In genomic region chr3:50602675-50603191, GRCh38 we compare ENCODE assay signal across 9 cellular contexts. TPM values are rescaled to one million over a fixed set of nuclear protein-coding genes. Genes with fewer than 3 reads are reported as not detected.
DNase-seq lines count a peak whose midpoint lies in the region; ATAC-seq and TF ChIP-seq lines count a peak whose summit lies in the region.
"Had no signal": no experiment of that assay in that cellular context is flagged by ENCODE, and none has a peak within 500 bp of the region (broad histone marks: within the 10 kb centered on the region; RNA-seq: fewer than 3 reads in every experiment).

No MANE protein-coding gene starts in this region.

- H3K36me3 Mint-ChIP-seq in activated B cell treated with CpG ODN at 0.5 μM for 24 hours (ENCODE audit: low read depth): no peaks in the 10 kb centered on the region

- DNase-seq in DMS53 (lab: John Stamatoyannopoulos, UW) (peak; percentile 77), activated B cell treated with CpG ODN at 0.5 μM for 24 hours (no peak), foreskin keratinocyte (peak; percentile 65 to 75), SJCRH30 (no peak), NCI-H748 (lab: John Stamatoyannopoulos, UW; ENCODE audit: unreplicated experiment) (no peak), activated gamma-delta T cell (lab: John Stamatoyannopoulos, UW) (no peak)
- DNase-seq: H7 had no signal

- no peak overlapping the region for H3K4me2 ChIP-seq in skeletal muscle satellite cell (ENCODE audit: low read length)

- H3K27me3 Mint-ChIP-seq in activated B cell treated with CpG ODN at 0.5 μM for 24 hours: no peaks in the 10 kb centered on the region

- no peak overlapping the region for H3K4me3 ChIP-seq in skeletal muscle satellite cell (ENCODE audit: low read length)
- H3K4me3 ChIP-seq in SJCRH30: no peak overlapping the region

- H3K27ac ChIP-seq in foreskin keratinocyte: no peak overlapping the region
- H3K27ac ChIP-seq in SJCRH30: no peak overlapping the region

- peak overlapping the region; percentile 20 for H3K9ac ChIP-seq in skeletal muscle satellite cell (ENCODE audit: low read depth, low read length)

- H3K9me3 ChIP-seq in skeletal muscle satellite cell (replicated peaks; ENCODE audit: low read length) (no peaks in the 10 kb centered on the region), SJCRH30 (replicated peaks) (no peaks in the 10 kb centered on the region)

- no peaks in the 10 kb centered on the region for H3K9me3 Mint-ChIP-seq in activated B cell treated with CpG ODN at 0.5 μM for 24 hours

- peak overlapping the region; percentile 63 for H3K27ac Mint-ChIP-seq in activated B cell treated with CpG ODN at 0.5 μM for 24 hours

- CTCF ChIA-PET in activated B cell treated with CpG ODN at 0.5 μM for 24 hours (lab: Charles Lee): interaction anchor here (1.5 kb wide), 2 partner anchors 12 to 13 kb away, joined by 4 to 5 read pairs; no protein-coding TSS in a partner anchor

- intact Hi-C loops in activated B cell treated with CpG ODN at 0.5 μM for 24 hours (cut with micrococcal nuclease): no loop called here

- H3K4me3 Mint-ChIP-seq in activated B cell treated with CpG ODN at 0.5 μM for 24 hours: no peak overlapping the region

- H3K4me1 ChIP-seq in foreskin keratinocyte: peaks cover 38% of the 10 kb centered on the region
- peaks cover 29% of the 10 kb centered on the region for H3K4me1 ChIP-seq in skeletal muscle satellite cell (ENCODE audit: control insufficient read depth, insufficient read depth, low read length)
- H3K4me1 ChIP-seq in SJCRH30: peaks cover 23% of the 10 kb centered on the region

- POLR2A ChIA-PET in activated B cell treated with CpG ODN at 0.5 μM for 24 hours (lab: Charles Lee): interaction anchor here (1.3 to 2.6 kb wide), 3 partner anchors 9 to 33 kb away, joined by 5 to 15 read pairs (median 10); partner anchors contain the start of genes CISH and HEMK1

- no peaks in the 10 kb centered on the region for H3K27me3 ChIP-seq in foreskin keratinocyte
- H3K27me3 ChIP-seq in skeletal muscle satellite cell (ENCODE audit: control insufficient read depth, insufficient read depth, low read length): no peaks in the 10 kb centered on the region
- no peaks in the 10 kb centered on the region for H3K27me3 ChIP-seq in SJCRH30

- no peaks in the 10 kb centered on the region for H3K36me3 ChIP-seq in skeletal muscle satellite cell (ENCODE audit: insufficient read depth, low read length)
- H3K36me3 ChIP-seq in SJCRH30: peaks cover 5% of the 10 kb centered on the region

- TF ChIP-seq CTCF in activated B cell treated with CpG ODN at 0.5 μM for 24 hours (IDR thresholded peaks at IDR 0.05): no peak
- TF ChIP-seq CTCF in foreskin keratinocyte (conservative IDR thresholded peaks at IDR 0.05): no peak

- ATAC-seq in activated B cell treated with CpG ODN at 0.5 μM for 24 hours (ENCODE audit: low read depth): no peak
- peak; percentile 55 for ATAC-seq in foreskin keratinocyte
- ATAC-seq in HG03039 (IDR thresholded peaks at IDR 0.05; ENCODE audit: unreplicated experiment): no peak

- peaks cover 43% of the 10 kb centered on the region for H3K4me1 Mint-ChIP-seq in activated B cell treated with CpG ODN at 0.5 μM for 24 hours

RNA-seq across cellular contexts. Expression of gene CISH, which starts 8.8 kb away (rescaled TPM):
- total RNA-seq in activated B cell treated with CpG ODN at 0.5 μM for 24 hours: 2.9 and 3.2 TPM in 2 replicates
- total RNA-seq in foreskin keratinocyte: 5.7 and 6.2 TPM in 2 replicates
- polyA plus RNA-seq in foreskin keratinocyte: 5.9 and 7.3 TPM in 2 replicates
- total RNA-seq in skeletal muscle satellite cell (2012; rRNA removed): 0.44 and 0.76 TPM in 2 replicates
- 8.4 and 8.6 TPM in 2 replicates for total RNA-seq in SJCRH30 (2014; rRNA removed; shearing (Covaris generic))

RNA-seq across cellular contexts. Expression of gene MAPKAPK3, which starts 14.2 kb away (rescaled TPM):
- 18.2 and 20.3 TPM in 2 replicates for total RNA-seq in activated B cell treated with CpG ODN at 0.5 μM for 24 hours
- total RNA-seq in foreskin keratinocyte: 115 and 118 TPM in 2 replicates
- polyA plus RNA-seq in foreskin keratinocyte: 104 and 110 TPM in 2 replicates
- 107 and 123 TPM in 2 replicates for total RNA-seq in skeletal muscle satellite cell (2012; rRNA removed)
- total RNA-seq in SJCRH30 (2014; rRNA removed; shearing (Covaris generic)): 24.1 and 24.2 TPM in 2 replicates

RNA-seq across cellular contexts. Expression of gene HEMK1, which starts 33.4 kb away (rescaled TPM):
- total RNA-seq in activated B cell treated with CpG ODN at 0.5 μM for 24 hours: 23.5 and 26.9 TPM in 2 replicates
- 20.5 and 24.5 TPM in 2 replicates for total RNA-seq in foreskin keratinocyte
- polyA plus RNA-seq in foreskin keratinocyte: 23.5 and 26.5 TPM in 2 replicates
- total RNA-seq in skeletal muscle satellite cell (2012; rRNA removed): 9.6 and 9.9 TPM in 2 replicates
- 6.2 and 6.3 TPM in 2 replicates for total RNA-seq in SJCRH30 (2014; rRNA removed; shearing (Covaris generic))

RNA-seq across cellular contexts. Expression of gene C3orf18, which starts 35.2 kb away (rescaled TPM):
- total RNA-seq in activated B cell treated with CpG ODN at 0.5 μM for 24 hours (4.5 and 5.9 TPM in 2 replicates), foreskin keratinocyte (5.0 and 5.4 TPM in 2 replicates)
- polyA plus RNA-seq in foreskin keratinocyte: 3.8 and 4.0 TPM in 2 replicates
- total RNA-seq in skeletal muscle satellite cell (2012; rRNA removed): 6.8 and 7.6 TPM in 2 replicates
- total RNA-seq in SJCRH30 (2014; rRNA removed; shearing (Covaris generic)): 1.1 and 2.4 TPM in 2 replicates

Comparison
In these comparisons a context has a peak if more than half of its experiments do, and no peak if none do; other contexts are left out.
1. DNase-seq: peak in DMS53 (single experiment) and foreskin keratinocyte (2 of 2); none in activated B cell treated with CpG ODN at 0.5 μM for 24 hours (single experiment), SJCRH30 (0 of 2), NCI-H748 (single experiment) and activated gamma-delta T cell (single experiment).